1 cellular context compared by ENCODE assay signal in the genomic region with DNA sequence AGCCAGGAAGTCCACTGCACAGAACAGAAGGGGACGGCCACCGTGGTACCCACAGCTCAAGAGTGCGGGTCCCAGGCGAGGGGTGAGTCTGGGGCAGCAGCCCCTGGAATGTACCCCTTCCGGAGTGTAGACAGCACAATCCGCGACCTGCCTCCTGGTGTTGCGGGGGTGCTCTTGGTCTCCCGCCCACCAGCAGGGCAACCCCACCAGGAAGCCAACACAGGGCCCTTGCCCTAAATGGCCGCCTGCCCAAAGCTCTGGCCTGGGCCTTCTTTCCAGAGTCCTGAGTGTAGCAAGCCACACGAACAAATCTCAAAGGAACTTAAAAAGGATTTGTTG.
TF ChIP-seq lines count a peak whose summit lies in the region.

No MANE protein-coding gene starts in this region.

TF ChIP-seq in H1, 55 proteins besides CTCF, POLR2A, EP300 and RAD21:
- TF ChIP-seq, protein P1, sequence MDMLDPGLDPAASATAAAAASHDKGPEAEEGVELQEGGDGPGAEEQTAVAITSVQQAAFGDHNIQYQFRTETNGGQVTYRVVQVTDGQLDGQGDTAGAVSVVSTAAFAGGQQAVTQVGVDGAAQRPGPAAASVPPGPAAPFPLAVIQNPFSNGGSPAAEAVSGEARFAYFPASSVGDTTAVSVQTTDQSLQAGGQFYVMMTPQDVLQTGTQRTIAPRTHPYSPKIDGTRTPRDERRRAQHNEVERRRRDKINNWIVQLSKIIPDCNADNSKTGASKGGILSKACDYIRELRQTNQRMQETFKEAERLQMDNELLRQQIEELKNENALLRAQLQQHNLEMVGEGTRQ (IDR thresholded peaks at IDR 0.05; ENCODE audit: low read length): no peak
- no peak for TF ChIP-seq CREB1 (IDR thresholded peaks at IDR 0.05)
- TF ChIP-seq CHD2 (IDR thresholded peaks at IDR 0.05; ENCODE audit: low read length): no peak
- TF ChIP-seq KDM4A (IDR thresholded peaks at IDR 0.05; ENCODE audit: low read depth, low read length, severe bottlenecking): no peak
- TF ChIP-seq ZNF274 (IDR thresholded peaks at IDR 0.05; ENCODE audit: borderline replicate concordance, extremely low read depth, low read length): no peak
- TF ChIP-seq CHD1 (IDR thresholded peaks at IDR 0.05; ENCODE audit: low read depth, low read length): no peak
- TF ChIP-seq CTBP2 (IDR thresholded peaks at IDR 0.05; ENCODE audit: borderline replicate concordance, insufficient read depth, insufficient read length, low read length): no peak
- TF ChIP-seq CBX5 (IDR thresholded peaks at IDR 0.05; ENCODE audit: low read depth, low read length): no peak
- TF ChIP-seq PHF8 (conservative IDR thresholded peaks at IDR 0.05; ENCODE audit: low read depth, low read length): no peak
- TF ChIP-seq RBBP5 (IDR thresholded peaks at IDR 0.05; ENCODE audit: borderline replicate concordance, low read depth, low read length): no peak
- no peak for TF ChIP-seq NRF1 (IDR thresholded peaks at IDR 0.05; ENCODE audit: low read depth, low read length)
- TF ChIP-seq SP4 (IDR thresholded peaks at IDR 0.05; ENCODE audit: low read length): no peak
- no peak for TF ChIP-seq MAFK (IDR thresholded peaks at IDR 0.05; ENCODE audit: low read depth, low read length)
- TF ChIP-seq SP2 (IDR thresholded peaks at IDR 0.05; ENCODE audit: low read length): no peak
- TF ChIP-seq, protein P2, sequence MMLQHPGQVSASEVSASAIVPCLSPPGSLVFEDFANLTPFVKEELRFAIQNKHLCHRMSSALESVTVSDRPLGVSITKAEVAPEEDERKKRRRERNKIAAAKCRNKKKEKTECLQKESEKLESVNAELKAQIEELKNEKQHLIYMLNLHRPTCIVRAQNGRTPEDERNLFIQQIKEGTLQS (IDR thresholded peaks at IDR 0.05; ENCODE audit: insufficient read depth, low read depth, low read length): no peak
TF ChIP-seq in H1: peak in this region for 0.
